Comparison of ENCODE assay signal across 1 cellular context in genomic region chr1:176745945-176746344, GRCh38.
TF ChIP-seq lines count a peak whose summit lies in the region.

No MANE protein-coding gene starts in this region.

TF ChIP-seq in SK-N-SH, 30 proteins besides CTCF, POLR2A, EP300 and RAD21 (continued from another document):
- TF ChIP-seq IRF3 (IDR thresholded peaks at IDR 0.05; ENCODE audit: low read depth, low read length) = no peak
- TF ChIP-seq FOSL2 (IDR thresholded peaks at IDR 0.05; ENCODE audit: borderline replicate concordance, low read depth) = no peak
- no peak for TF ChIP-seq GATA2 (CRISPR knock-in tag; IDR thresholded peaks at IDR 0.05)
- TF ChIP-seq TAF1 (IDR thresholded peaks at IDR 0.05; ENCODE audit: borderline replicate concordance, low read depth, low read length) = no peak
- no peak for TF ChIP-seq CHD2 (IDR thresholded peaks at IDR 0.05; ENCODE audit: low read length, partially characterized antibody)
- no peak for TF ChIP-seq FOXM1 (IDR thresholded peaks at IDR 0.05; ENCODE audit: low read depth)
- TF ChIP-seq MAX (IDR thresholded peaks at IDR 0.05; ENCODE audit: low read depth) = no peak
- no peak for TF ChIP-seq MEF2A (IDR thresholded peaks at IDR 0.05; ENCODE audit: borderline replicate concordance, low read depth)
- TF ChIP-seq TCF12 (IDR thresholded peaks at IDR 0.05) = no peak
- TF ChIP-seq NRF1 (IDR thresholded peaks at IDR 0.05; ENCODE audit: low read depth, low read length) = no peak
- TF ChIP-seq POLR2AphosphoS5 (IDR thresholded peaks at IDR 0.05; ENCODE audit: low read depth, low read length) = no peak
